In genomic region chr15:74418575-74419338, GRCh38 we compare ENCODE assay signal across 1 cellular context.
TF ChIP-seq lines count a peak whose summit lies in the region.

No MANE protein-coding gene starts in this region.

TF ChIP-seq in HCT116, 20 proteins besides CTCF, POLR2A, EP300 and RAD21 (continued from another document):
- TF ChIP-seq ZNF274 (IDR thresholded peaks at IDR 0.05; ENCODE audit: low read depth, low read length) (no peak), POLR2AphosphoS5 (IDR thresholded peaks at IDR 0.05; ENCODE audit: low read depth, low read length) (no peak), SP1 (IDR thresholded peaks at IDR 0.05; ENCODE audit: low read depth) (no peak), TCF7L2 (IDR thresholded peaks at IDR 0.05; ENCODE audit: borderline replicate concordance, extremely low read depth, insufficient read depth, insufficient read length) (no peak), CBX3 (IDR thresholded peaks at IDR 0.05; ENCODE audit: low read depth) (no peak), FOSL1 (IDR thresholded peaks at IDR 0.05; ENCODE audit: low read depth) (no peak), CEBPB (IDR thresholded peaks at IDR 0.05; ENCODE audit: low read depth) (no peak), EGR1 (IDR thresholded peaks at IDR 0.05; ENCODE audit: low read depth) (no peak), SRF (IDR thresholded peaks at IDR 0.05; ENCODE audit: low read depth) (no peak), YY1 (IDR thresholded peaks at IDR 0.05; ENCODE audit: extremely low read depth, insufficient replicate concordance, low read depth, low read length) (no peak), ZFX (IDR thresholded peaks at IDR 0.05) (no peak)
TF ChIP-seq in HCT116: peak in this region for 0.
